ENCODE assay signal across 8 cellular contexts in the genomic region with DNA sequence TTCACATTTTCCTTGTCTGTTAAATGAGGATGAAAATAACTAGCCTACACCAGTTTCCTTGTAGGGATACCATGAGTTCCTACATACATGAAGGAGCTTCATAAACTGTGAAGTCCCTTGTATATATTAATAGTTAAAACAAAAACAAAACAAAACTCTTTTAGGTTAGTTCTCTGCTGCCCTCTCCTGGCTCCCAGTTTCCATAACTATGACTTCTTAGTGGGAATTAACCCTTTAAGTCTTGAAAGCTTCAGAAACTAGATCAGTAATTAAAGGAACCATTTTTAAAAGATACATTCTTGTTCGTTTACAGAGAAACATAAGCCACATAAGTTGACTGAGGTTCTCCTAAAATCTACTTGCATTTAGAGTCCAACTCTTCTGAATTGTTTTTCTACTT.
DNase-seq lines count a peak whose midpoint lies in the region; ATAC-seq and TF ChIP-seq lines count a peak whose summit lies in the region.

No MANE protein-coding gene starts in this region.

- H3K36me3 ChIP-seq in brain microvascular endothelial cell (replicated peaks): no peaks in the 10 kb centered on the region

- DNase-seq in activated CD4-positive, alpha-beta T cell treated with anti-CD3 and anti-CD28 coated beads for 36 hours: peak; percentile 8
- no peak for DNase-seq in activated CD4-positive, alpha-beta T cell treated with anti-CD3 and anti-CD28 coated beads, Interleukin-2, amount 50 U/mL, for 1 hour
- DNase-seq in NCI-H1048 (lab: John Stamatoyannopoulos, UW) (peak; percentile 29), brain microvascular endothelial cell (peak; percentile 63), lung microvascular endothelial cell (ENCODE audit: low read depth in 2 of 2) (peak; percentile 7 to 57), ecto neural progenitor cell (ENCODE audit: low spot score) (no peak)

- ATAC-seq in activated CD4-positive, alpha-beta T cell treated with anti-CD3 and anti-CD28 coated beads for 36 hours: no peak
- ATAC-seq in HG02884 (IDR thresholded peaks at IDR 0.05; ENCODE audit: unreplicated experiment): no peak
- ATAC-seq in GM21390 (IDR thresholded peaks at IDR 0.05; ENCODE audit: unreplicated experiment): no peak

- intact Hi-C loops in activated CD4-positive, alpha-beta T cell treated with anti-CD3 and anti-CD28 coated beads for 36 hours (cut with DNase I, micrococcal nuclease): loop anchor here (1.0 to 5.0 kb wide), 2 partner anchors 346 to 347 kb away; no protein-coding TSS in a partner anchor

- H3K27me3 Mint-ChIP-seq in activated CD4-positive, alpha-beta T cell treated with anti-CD3 and anti-CD28 coated beads for 36 hours: no peaks in the 10 kb centered on the region

- POLR2A ChIA-PET in activated CD4-positive, alpha-beta T cell treated with anti-CD3 and anti-CD28 coated beads for 36 hours (lab: Charles Lee): no interaction called here

- CTCF ChIA-PET in activated CD4-positive, alpha-beta T cell treated with anti-CD3 and anti-CD28 coated beads for 36 hours (lab: Charles Lee): interaction anchor here (1.3 to 1.5 kb wide), 2 partner anchors 347 to 740 kb away, joined by 3 to 4 read pairs; no protein-coding TSS in a partner anchor

- H3K4me1 Mint-ChIP-seq in activated CD4-positive, alpha-beta T cell treated with anti-CD3 and anti-CD28 coated beads for 36 hours: no peaks in the 10 kb centered on the region

- no peak overlapping the region for H3K4me3 ChIP-seq in brain microvascular endothelial cell (ENCODE audit: low read depth, low read length)

- no peak overlapping the region for H3K27ac Mint-ChIP-seq in activated CD4-positive, alpha-beta T cell treated with anti-CD3 and anti-CD28 coated beads for 36 hours

- no peak overlapping the region for H3K27ac ChIP-seq in brain microvascular endothelial cell

- H3K36me3 Mint-ChIP-seq in activated CD4-positive, alpha-beta T cell treated with anti-CD3 and anti-CD28 coated beads for 36 hours (ENCODE audit: low read depth): no peaks in the 10 kb centered on the region

- in situ Hi-C loops in brain microvascular endothelial cell (cut with HindIII; ENCODE audit: low pct_ligation_motif_present, low sequenced_read_pairs): loop anchor here (25.0 kb wide), 1 partner anchor 336 kb away; no protein-coding TSS in a partner anchor

- H3K4me3 Mint-ChIP-seq in activated CD4-positive, alpha-beta T cell treated with anti-CD3 and anti-CD28 coated beads for 36 hours: no peak overlapping the region

- H3K9me3 Mint-ChIP-seq in activated CD4-positive, alpha-beta T cell treated with anti-CD3 and anti-CD28 coated beads for 36 hours (ENCODE audit: low read depth): no peaks in the 10 kb centered on the region

- peak; percentile 63 for TF ChIP-seq CTCF in brain microvascular endothelial cell (IDR thresholded peaks at IDR 0.05; ENCODE audit: low read depth, low read length, missing control alignments)

- no peaks in the 10 kb centered on the region for H3K27me3 ChIP-seq in brain microvascular endothelial cell (replicated peaks)

Comparison
In these comparisons a context has a peak if more than half of its experiments do, and no peak if none do; other contexts are left out.
1. DNase-seq: peak in activated CD4-positive, alpha-beta T cell treated with anti-CD3 and anti-CD28 coated beads for 36 hours (single experiment), NCI-H1048 (single experiment), brain microvascular endothelial cell (single experiment) and lung microvascular endothelial cell (2 of 2); none in activated CD4-positive, alpha-beta T cell treated with anti-CD3 and anti-CD28 coated beads, Interleukin-2, amount 50 U/mL, for 1 hour (single experiment) and ecto neural progenitor cell (single experiment).